13 cellular contexts compared by ENCODE assay signal in genomic region chr20:33539129-33539528, GRCh38. TPM values are rescaled to one million over a fixed set of nuclear protein-coding genes. Genes with fewer than 3 reads are reported as not detected.
DNase-seq lines count a peak whose midpoint lies in the region; ATAC-seq and TF ChIP-seq lines count a peak whose summit lies in the region.
"Had no signal": no experiment of that assay in that cellular context is flagged by ENCODE, and none has a peak within 500 bp of the region (broad histone marks: within the 10 kb centered on the region; RNA-seq: fewer than 3 reads in every experiment).

No MANE protein-coding gene starts in this region.

- H3K4me3 ChIP-seq in breast epithelium (no peak overlapping the region), adipocyte (ENCODE audit: low read length) (no peak overlapping the region)
- H3K4me3 ChIP-seq: colonic mucosa, tibial nerve had no signal

- H3K27me3 Mint-ChIP-seq in MCF 10A (ENCODE audit: insufficient read depth, unreplicated experiment) = no peaks in the 10 kb centered on the region
- no peaks in the 10 kb centered on the region for H3K27me3 Mint-ChIP-seq in stimulated activated memory B cell treated with anti-CD40 and anti-IgM and Interleukin-4, amounts not matched to agents 10 μg/mL and 1 μg/mL and 100 μg/mL, for 72 hours
- H3K27me3 Mint-ChIP-seq: activated naive CD8-positive, alpha-beta T cell had no signal

- no TSS peak for BruUV-seq in MCF 10A (replicated peaks; lab: Mats Ljungman, UMichigan)

- DNase-seq in MCF 10A (ENCODE audit: unreplicated experiment) = peak; percentile 20
- DNase-seq in breast epithelium (ENCODE audit: low spot score in 2 of 2) = no peak
- DNase-seq in adipocyte (ENCODE audit: low read depth) = peak; percentile 54
- peak; percentile 85 for DNase-seq in kidney tubule cell (ENCODE audit: low spot score)
- no peak for DNase-seq in NCI-H2107 (lab: John Stamatoyannopoulos, UW)
- DNase-seq in mesenteric fat pad (ENCODE audit: low spot score) = no peak
- no peak for DNase-seq in AG20443 (ENCODE audit: low spot score)
- DNase-seq: colonic mucosa, DMS153, kidney had no signal

- TF ChIP-seq CTCF in MCF 10A (IDR thresholded peaks at IDR 0.05; ENCODE audit: unreplicated experiment) (no peak), breast epithelium (IDR thresholded peaks at IDR 0.05) (no peak)

- no peak overlapping the region for H3K4me3 Mint-ChIP-seq in MCF 10A (ENCODE audit: unreplicated experiment)
- H3K4me3 Mint-ChIP-seq in stimulated activated memory B cell treated with anti-CD40 and anti-IgM and Interleukin-4, amounts not matched to agents 10 μg/mL and 1 μg/mL and 100 μg/mL, for 72 hours = no peak overlapping the region
- H3K4me3 Mint-ChIP-seq: activated naive CD8-positive, alpha-beta T cell had no signal

- H3K4me1 Mint-ChIP-seq in MCF 10A (ENCODE audit: insufficient read depth, unreplicated experiment) = no peaks in the 10 kb centered on the region
- H3K4me1 Mint-ChIP-seq in stimulated activated memory B cell treated with anti-CD40 and anti-IgM and Interleukin-4, amounts not matched to agents 10 μg/mL and 1 μg/mL and 100 μg/mL, for 72 hours = peaks cover 13% of the 10 kb centered on the region

- CTCF ChIA-PET in MCF 10A (lab: Yijun Ruan, JAX) = interaction anchor here (1.3 kb wide), 1 partner anchor 18 kb away, joined by 3 read pairs; no protein-coding TSS in a partner anchor

- intact Hi-C loops in MCF 10A (cut with micrococcal nuclease) = no loop called here
- intact Hi-C loops in breast epithelium (cut with DNase I; ENCODE audit: low total_unique reads) = no loop called here

- no peak overlapping the region for H3K27ac Mint-ChIP-seq in MCF 10A (ENCODE audit: low read depth, unreplicated experiment)
- no peak overlapping the region for H3K27ac Mint-ChIP-seq in stimulated activated memory B cell treated with anti-CD40 and anti-IgM and Interleukin-4, amounts not matched to agents 10 μg/mL and 1 μg/mL and 100 μg/mL, for 72 hours
- H3K27ac Mint-ChIP-seq: activated naive CD8-positive, alpha-beta T cell had no signal

- ATAC-seq in stimulated activated memory B cell treated with anti-CD40 and anti-IgM and Interleukin-4, amounts not matched to agents 10 μg/mL and 1 μg/mL and 100 μg/mL, for 72 hours = no peak

- TF ChIP-seq POLR2A in breast epithelium (IDR thresholded peaks at IDR 0.05) = no peak

- H3K36me3 ChIP-seq in breast epithelium (no peaks in the 10 kb centered on the region), adipocyte (ENCODE audit: control insufficient read depth, insufficient read depth, low read length, severe bottlenecking) (no peaks in the 10 kb centered on the region)
- H3K36me3 ChIP-seq: colonic mucosa had no signal

- no peak overlapping the region for H3K27ac ChIP-seq in breast epithelium
- H3K27ac ChIP-seq: colonic mucosa, tibial nerve had no signal

- POLR2A ChIA-PET in MCF 10A (lab: Yijun Ruan, JAX) = interaction anchor here (0.9 kb wide), 1 partner anchor 39 kb away, joined by 4 read pairs; no protein-coding TSS in a partner anchor

- H3K27me3 ChIP-seq in breast epithelium (no peaks in the 10 kb centered on the region), adipocyte (replicated peaks; ENCODE audit: control insufficient read depth, insufficient read depth, low read length) (no peaks in the 10 kb centered on the region)
- H3K27me3 ChIP-seq: colonic mucosa, tibial nerve had no signal

- no peaks in the 10 kb centered on the region for H3K9me3 Mint-ChIP-seq in MCF 10A (ENCODE audit: unreplicated experiment)
- H3K9me3 Mint-ChIP-seq in stimulated activated memory B cell treated with anti-CD40 and anti-IgM and Interleukin-4, amounts not matched to agents 10 μg/mL and 1 μg/mL and 100 μg/mL, for 72 hours = no peaks in the 10 kb centered on the region

- H3K9ac ChIP-seq in adipocyte (ENCODE audit: low read length) = no peak overlapping the region

- no peaks in the 10 kb centered on the region for H3K36me3 Mint-ChIP-seq in MCF 10A (ENCODE audit: insufficient read depth, unreplicated experiment)
- H3K36me3 Mint-ChIP-seq in stimulated activated memory B cell treated with anti-CD40 and anti-IgM and Interleukin-4, amounts not matched to agents 10 μg/mL and 1 μg/mL and 100 μg/mL, for 72 hours = peaks cover 7% of the 10 kb centered on the region

- no peaks in the 10 kb centered on the region for H3K9me3 ChIP-seq in breast epithelium
- H3K9me3 ChIP-seq in adipocyte (ENCODE audit: control insufficient read depth, low read length) = no peaks in the 10 kb centered on the region
- H3K9me3 ChIP-seq: colonic mucosa, tibial nerve had no signal

- H3K4me1 ChIP-seq in breast epithelium = no peaks in the 10 kb centered on the region
- peaks cover 2% of the 10 kb centered on the region for H3K4me1 ChIP-seq in adipocyte (ENCODE audit: control insufficient read depth, insufficient read depth, low read length)
- H3K4me1 ChIP-seq: colonic mucosa had no signal

RNA-seq across cellular contexts. Expression of gene CBFA2T2, which starts 49.2 kb away (rescaled TPM):
- total RNA-seq in MCF 10A (2022) (15.4 and 17.3 TPM in 2 replicates), breast epithelium (10 to 100 TPM; 10.9 to 20.9 (median 17.0) TPM), mesenteric fat pad (10.5 TPM)

Comparison
In these comparisons a context has a peak if more than half of its experiments do, and no peak if none do; other contexts are left out.
1. DNase-seq: peak in MCF 10A (single experiment), adipocyte (single experiment) and kidney tubule cell (single experiment); none in breast epithelium (0 of 2), NCI-H2107 (single experiment), mesenteric fat pad (single experiment) and AG20443 (single experiment).